29 cellular contexts compared by ENCODE assay signal in genomic region chr18:70459731-70460130, GRCh38.
"Had no signal": no experiment of that assay in that cellular context is flagged by ENCODE, and none has a peak within 500 bp of the region (broad histone marks: within the 10 kb centered on the region; RNA-seq: fewer than 3 reads in every experiment).

No MANE protein-coding gene starts in this region.

- H3K36me3 Mint-ChIP-seq: activated naive CD8-positive, alpha-beta T cell; WTC11 had no signal

- DNase-seq: activated CD4-positive, alpha-beta T cell treated with anti-CD3 and anti-CD28 coated beads for 1 hour; activated CD4-positive, alpha-beta T cell treated with anti-CD3 and anti-CD28 coated beads for 4 hours; activated CD4-positive, alpha-beta T cell treated with anti-CD3 and anti-CD28 coated beads, Interleukin-2, amount 50 U/mL, for 1 hour; activated CD4-positive, alpha-beta T cell treated with anti-CD3 and anti-CD28 coated beads, Interleukin-2, amount 50 U/mL, for 48 hours; activated CD8-positive, alpha-beta memory T cell treated with anti-CD3 and anti-CD28 coated beads for 24 hours; activated CD8-positive, alpha-beta T cell treated with anti-CD3 and anti-CD28 coated beads for 36 hours; activated effector memory CD4-positive, alpha-beta T cell treated with Interleukin-2 at 50 U/mL for 16 hours; activated gamma-delta T cell treated with Interleukin-2 at 50 U/mL for 16 hours; activated naive CD4-positive, alpha-beta T cell treated with anti-CD3 and anti-CD28 coated beads, Interleukin-2, amount 50 U/mL, for 16 hours; activated naive CD4-positive, alpha-beta T cell treated with Interleukin-2 at 50 U/mL for 16 hours; activated T-cell treated with anti-CD3 and anti-CD28 coated beads, Interleukin-2, amount 50 U/mL, for 4 hours; amniotic stem cell; anterior cingulate cortex; brain microvascular endothelial cell; cerebellar nuclear complex; colonic mucosa; effector CD8-positive, alpha-beta T cell; endodermal cell; foreskin fibroblast; gastrocnemius medialis; glutamatergic neuron; T-helper 2 cell had no signal

- H3K4me1 Mint-ChIP-seq: activated T-helper 17 cell treated with anti-CD3 and anti-CD28 coated beads, Interleukin-2, amount 50 U/mL, for 72 hours had no signal

- H3K4me3 Mint-ChIP-seq: activated CD8-positive, alpha-beta T cell treated with anti-CD3 and anti-CD28 coated beads for 36 hours; activated naive CD8-positive, alpha-beta T cell; activated T-cell treated with anti-CD3 and anti-CD28 coated beads, Interleukin-2, amount 50 U/mL, for 4 hours; activated T-helper 17 cell treated with anti-CD3 and anti-CD28 coated beads, Interleukin-2, amount 50 U/mL, for 72 hours; endodermal cell; WTC11 had no signal

- FAIRE-seq: astrocyte, bronchial epithelial cell had no signal

- ATAC-seq: activated CD8-positive, alpha-beta T cell treated with anti-CD3 and anti-CD28 coated beads for 36 hours; activated T-cell treated with anti-CD3 and anti-CD28 coated beads, Interleukin-2, amount 50 U/mL, for 4 hours; activated T-helper 17 cell treated with anti-CD3 and anti-CD28 coated beads, Interleukin-2, amount 50 U/mL, for 72 hours; esophagus mucosa; gastrocnemius medialis; WTC11 had no signal

- H3K36me3 ChIP-seq: brain microvascular endothelial cell, colonic mucosa, gastrocnemius medialis had no signal

- H3K27ac Mint-ChIP-seq: activated CD8-positive, alpha-beta T cell treated with anti-CD3 and anti-CD28 coated beads for 36 hours; activated naive CD8-positive, alpha-beta T cell; activated T-helper 17 cell treated with anti-CD3 and anti-CD28 coated beads, Interleukin-2, amount 50 U/mL, for 72 hours; endodermal cell; WTC11 had no signal

- H3K4me3 ChIP-seq: colonic mucosa, gastrocnemius medialis had no signal

- H3K27ac ChIP-seq: brain microvascular endothelial cell, colonic mucosa, gastrocnemius medialis, VCaP had no signal

- H3K27me3 ChIP-seq: brain microvascular endothelial cell, colonic mucosa, gastrocnemius medialis had no signal

- H3K9me3 ChIP-seq: colonic mucosa, gastrocnemius medialis had no signal

- H3K27me3 Mint-ChIP-seq: activated naive CD8-positive, alpha-beta T cell had no signal

- H3K9me3 Mint-ChIP-seq: activated CD8-positive, alpha-beta T cell treated with anti-CD3 and anti-CD28 coated beads for 36 hours; activated T-cell treated with anti-CD3 and anti-CD28 coated beads, Interleukin-2, amount 50 U/mL, for 4 hours; activated T-helper 17 cell treated with anti-CD3 and anti-CD28 coated beads, Interleukin-2, amount 50 U/mL, for 72 hours; endodermal cell; WTC11 had no signal
